11 cellular contexts compared by ENCODE assay signal in genomic region chr7:151010307-151011096, GRCh38. TPM values are rescaled to one million over a fixed set of nuclear protein-coding genes. Genes with fewer than 3 reads are reported as not detected.
DNase-seq lines count a peak whose midpoint lies in the region; ATAC-seq and TF ChIP-seq lines count a peak whose summit lies in the region.
"Had no signal": no experiment of that assay in that cellular context is flagged by ENCODE, and none has a peak within 500 bp of the region (broad histone marks: within the 10 kb centered on the region; RNA-seq: fewer than 3 reads in every experiment).

No MANE protein-coding gene starts in this region.

- H3K36me3 Mint-ChIP-seq in stimulated activated naive CD8-positive, alpha-beta T cell treated with anti-CD3 and anti-CD28 coated beads, Interleukin-15, Interleukin-2, amounts not matched to agents 100 ng/mL and 50 ng/mL, for 24 hours (ENCODE audit: low read depth): no peaks in the 10 kb centered on the region

- TF ChIP-seq CTCF in hepatocyte (IDR thresholded peaks at IDR 0.05; ENCODE audit: poor library complexity): no peak

- H3K27me3 Mint-ChIP-seq in stimulated activated naive CD8-positive, alpha-beta T cell treated with anti-CD3 and anti-CD28 coated beads, Interleukin-15, Interleukin-2, amounts not matched to agents 100 ng/mL and 50 ng/mL, for 24 hours: no peaks in the 10 kb centered on the region
- H3K27me3 Mint-ChIP-seq: activated B cell treated with CpG ODN at 0.5 μM for 24 hours had no signal

- no peaks in the 10 kb centered on the region for H3K79me2 ChIP-seq in hepatocyte

- H4K20me1 ChIP-seq in hepatocyte (ENCODE audit: insufficient read depth, poor library complexity, severe bottlenecking): no peaks in the 10 kb centered on the region

- no peaks in the 10 kb centered on the region for H3K9me3 Mint-ChIP-seq in stimulated activated naive CD8-positive, alpha-beta T cell treated with anti-CD3 and anti-CD28 coated beads, Interleukin-15, Interleukin-2, amounts not matched to agents 100 ng/mL and 50 ng/mL, for 24 hours
- H3K9me3 Mint-ChIP-seq: activated B cell treated with CpG ODN at 0.5 μM for 24 hours had no signal

- DNase-seq in Right ventricle myocardium inferior (ENCODE audit: missing footprints): peak; percentile 67
- DNase-seq in left cardiac atrium: no peak
- peak; percentile 43 for DNase-seq in activated CD4-positive, alpha-beta T cell treated with anti-CD3 and anti-CD28 coated beads, Interleukin-2, amount 50 U/mL, for 1 hour
- DNase-seq in hepatocyte (ENCODE audit: low spot score): peak; percentile 72
- DNase-seq in anterior cingulate cortex (lab: John Stamatoyannopoulos, UW): no peak
- DNase-seq: activated B cell treated with CpG ODN at 0.5 μM for 24 hours had no signal

- H3K36me3 ChIP-seq in hepatocyte (replicated peaks; ENCODE audit: insufficient read depth, low read depth): no peaks in the 10 kb centered on the region
- H3K36me3 ChIP-seq: pancreas had no signal

- ATAC-seq in Right ventricle myocardium inferior (no peak), left cardiac atrium (no peak), GM21737 (IDR thresholded peaks at IDR 0.05; ENCODE audit: unreplicated experiment) (no peak), GM18858 (IDR thresholded peaks at IDR 0.05; ENCODE audit: unreplicated experiment) (no peak)
- ATAC-seq: pancreas had no signal

- H3K9me2 ChIP-seq in hepatocyte (replicated peaks; ENCODE audit: insufficient read depth): no peaks in the 10 kb centered on the region

- H3K27ac Mint-ChIP-seq in stimulated activated naive CD8-positive, alpha-beta T cell treated with anti-CD3 and anti-CD28 coated beads, Interleukin-15, Interleukin-2, amounts not matched to agents 100 ng/mL and 50 ng/mL, for 24 hours: peak overlapping the region; percentile 31
- H3K27ac Mint-ChIP-seq: activated B cell treated with CpG ODN at 0.5 μM for 24 hours had no signal

- H3K4me2 ChIP-seq in hepatocyte: peak overlapping the region; percentile 70

- peaks cover 33% of the 10 kb centered on the region for H3K4me1 ChIP-seq in hepatocyte (ENCODE audit: insufficient read depth)

- intact Hi-C loops in Right ventricle myocardium inferior (cut with DNase I): no loop called here
- intact Hi-C loops in left cardiac atrium (cut with DNase I): no loop called here

- peak overlapping the region; percentile 54 for H3K4me3 Mint-ChIP-seq in stimulated activated naive CD8-positive, alpha-beta T cell treated with anti-CD3 and anti-CD28 coated beads, Interleukin-15, Interleukin-2, amounts not matched to agents 100 ng/mL and 50 ng/mL, for 24 hours
- H3K4me3 Mint-ChIP-seq: activated B cell treated with CpG ODN at 0.5 μM for 24 hours had no signal

- H3K4me3 ChIP-seq in hepatocyte: no peak overlapping the region
- H3K4me3 ChIP-seq: pancreas had no signal

- H3K27me3 ChIP-seq in hepatocyte: no peaks in the 10 kb centered on the region
- H3K27me3 ChIP-seq: pancreas had no signal

- H2AFZ ChIP-seq in hepatocyte: peak overlapping the region; percentile 23

- 43% methylated on average over 18 of the region's 18 CpGs for WGBS in hepatocyte (ENCODE audit: low lambda C conversion rate, missing lambda C conversion rate)

- H3K9me3 ChIP-seq in hepatocyte (ENCODE audit: low read depth): no peaks in the 10 kb centered on the region
- H3K9me3 ChIP-seq: pancreas had no signal

- H3K27ac ChIP-seq in hepatocyte: peak overlapping the region; percentile 51
- H3K27ac ChIP-seq: epithelial cell of prostate, pancreas had no signal

- H3K4me1 Mint-ChIP-seq in stimulated activated naive CD8-positive, alpha-beta T cell treated with anti-CD3 and anti-CD28 coated beads, Interleukin-15, Interleukin-2, amounts not matched to agents 100 ng/mL and 50 ng/mL, for 24 hours (ENCODE audit: low read depth): peaks cover 71% of the 10 kb centered on the region

RNA-seq across cellular contexts. Expression of gene ATG9B, which starts 13.8 kb away (rescaled TPM):
- not detected for total RNA-seq in Right ventricle myocardium inferior
- total RNA-seq in left cardiac atrium: under 1 TPM; 0.13 to 0.32 TPM
- total RNA-seq in hepatocyte: 0.64 and 0.80 TPM in 2 replicates
- polyA plus RNA-seq in hepatocyte: 2.4 and 13.2 TPM in 2 replicates

RNA-seq across cellular contexts. Expression of gene ABCB8, which starts 17.7 kb away (rescaled TPM):
- 24.5 TPM for total RNA-seq in Right ventricle myocardium inferior
- total RNA-seq in left cardiac atrium: 10 to 100 TPM; 20.1 to 21.6 TPM
- total RNA-seq in hepatocyte: 22.6 and 24.4 TPM in 2 replicates
- polyA plus RNA-seq in hepatocyte: 32.6 and 41.2 TPM in 2 replicates

RNA-seq across cellular contexts. Expression of gene NOS3, which starts 19.7 kb away (rescaled TPM):
- total RNA-seq in Right ventricle myocardium inferior (19.4 TPM), left cardiac atrium (10 to 100 TPM; 13.1 to 63.9 TPM), hepatocyte (8.1 and 9.8 TPM in 2 replicates)
- 15.3 and 17.4 TPM in 2 replicates for polyA plus RNA-seq in hepatocyte

RNA-seq across cellular contexts. Expression of gene KCNH2, which starts 32.4 kb away (rescaled TPM):
- total RNA-seq in Right ventricle myocardium inferior: 97.3 TPM
- total RNA-seq in left cardiac atrium: 10 to 100 TPM; 59.1 to 82.1 TPM
- total RNA-seq in hepatocyte: 8.4 and 9.4 TPM in 2 replicates
- 9.1 and 11.3 TPM in 2 replicates for polyA plus RNA-seq in hepatocyte

RNA-seq across cellular contexts. Expression of gene ASIC3, which starts 37.8 kb away (rescaled TPM):
- total RNA-seq in Right ventricle myocardium inferior: 5.5 TPM
- total RNA-seq in left cardiac atrium: 1 to 10 TPM; 4.0 to 4.2 TPM
- 2.9 and 4.5 TPM in 2 replicates for total RNA-seq in hepatocyte
- 2.1 and 7.0 TPM in 2 replicates for polyA plus RNA-seq in hepatocyte

Comparison
In these comparisons a context has a peak if more than half of its experiments do, and no peak if none do; other contexts are left out.
1. DNase-seq: peak in Right ventricle myocardium inferior (single experiment), activated CD4-positive, alpha-beta T cell treated with anti-CD3 and anti-CD28 coated beads, Interleukin-2, amount 50 U/mL, for 1 hour (single experiment) and hepatocyte (single experiment); none in left cardiac atrium (single experiment) and anterior cingulate cortex (0 of 58).